8 cellular contexts compared by ENCODE assay signal in genomic region chr16:5347561-5347960, GRCh38.
"Had no signal": no experiment of that assay in that cellular context is flagged by ENCODE, and none has a peak within 500 bp of the region (broad histone marks: within the 10 kb centered on the region; RNA-seq: fewer than 3 reads in every experiment).

No MANE protein-coding gene starts in this region.

- DNase-seq: GDM1, GF-D8 had no signal

- H3K4me3 ChIP-seq: GM12878 had no signal

- FAIRE-seq: G401.6, GM12878, GM12891, GM12892, GM18507, GM19239 had no signal
